1 cellular context compared by ENCODE assay signal in the genomic region with DNA sequence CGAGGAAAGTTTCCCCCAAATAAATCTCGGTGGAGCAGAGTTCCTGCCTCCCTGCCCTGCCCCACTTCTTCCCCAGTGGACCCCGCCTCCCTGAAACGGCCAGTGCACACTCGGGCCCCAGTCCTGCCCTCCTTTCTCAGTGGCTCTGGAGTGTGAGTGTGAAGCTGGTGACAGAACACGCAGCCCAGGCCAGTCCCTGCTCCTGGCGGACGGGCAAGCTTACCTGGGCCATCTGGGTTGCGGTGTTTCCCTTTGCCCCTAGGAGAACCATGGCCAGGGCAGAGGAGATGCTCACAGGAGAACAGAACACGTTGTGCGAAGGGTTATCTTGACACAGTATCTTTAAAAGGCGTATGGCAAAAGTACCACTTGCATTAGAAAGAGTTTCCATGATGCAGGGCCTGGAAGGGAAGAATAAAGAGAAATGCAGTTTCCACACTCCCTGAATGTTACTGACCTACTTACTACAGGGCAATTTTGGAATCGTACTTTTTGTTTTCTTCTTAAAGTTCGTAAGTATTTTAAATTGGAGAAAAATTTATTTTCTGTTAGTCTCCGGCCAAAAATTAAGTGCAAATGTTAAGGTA.
TF ChIP-seq lines count a peak whose summit lies in the region.

No MANE protein-coding gene starts in this region.

TF ChIP-seq in WTC11, 78 proteins besides CTCF, POLR2A, EP300 and RAD21 (continued from another document):
- TF ChIP-seq, protein P1, sequence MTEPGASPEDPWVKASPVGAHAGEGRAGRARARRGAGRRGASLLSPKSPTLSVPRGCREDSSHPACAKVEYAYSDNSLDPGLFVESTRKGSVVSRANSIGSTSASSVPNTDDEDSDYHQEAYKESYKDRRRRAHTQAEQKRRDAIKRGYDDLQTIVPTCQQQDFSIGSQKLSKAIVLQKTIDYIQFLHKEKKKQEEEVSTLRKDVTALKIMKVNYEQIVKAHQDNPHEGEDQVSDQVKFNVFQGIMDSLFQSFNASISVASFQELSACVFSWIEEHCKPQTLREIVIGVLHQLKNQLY (CRISPR knock-in tag; IDR thresholded peaks at IDR 0.05): no peak
- TF ChIP-seq, protein P2, sequence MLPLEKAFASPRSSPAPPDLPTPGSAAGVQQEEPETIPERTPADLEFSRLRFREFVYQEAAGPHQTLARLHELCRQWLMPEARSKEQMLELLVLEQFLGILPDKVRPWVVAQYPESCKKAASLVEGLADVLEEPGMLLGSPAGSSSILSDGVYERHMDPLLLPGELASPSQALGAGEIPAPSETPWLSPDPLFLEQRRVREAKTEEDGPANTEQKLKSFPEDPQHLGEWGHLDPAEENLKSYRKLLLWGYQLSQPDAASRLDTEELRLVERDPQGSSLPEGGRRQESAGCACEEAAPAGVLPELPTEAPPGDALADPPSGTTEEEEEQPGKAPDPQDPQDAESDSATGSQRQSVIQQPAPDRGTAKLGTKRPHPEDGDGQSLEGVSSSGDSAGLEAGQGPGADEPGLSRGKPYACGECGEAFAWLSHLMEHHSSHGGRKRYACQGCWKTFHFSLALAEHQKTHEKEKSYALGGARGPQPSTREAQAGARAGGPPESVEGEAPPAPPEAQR (CRISPR knock-in tag; IDR thresholded peaks at IDR 0.05): no peak
- TF ChIP-seq CREM (CRISPR knock-in tag; IDR thresholded peaks at IDR 0.05) (no peak), ELF4 (CRISPR knock-in tag; IDR thresholded peaks at IDR 0.05; ENCODE audit: low read depth) (no peak), HMGA2 (CRISPR knock-in tag; IDR thresholded peaks at IDR 0.05) (no peak), GRHL2 (CRISPR knock-in tag; IDR thresholded peaks at IDR 0.05; ENCODE audit: insufficient replicate concordance, severe bottlenecking) (no peak), ZNF121 (CRISPR knock-in tag; IDR thresholded peaks at IDR 0.05) (no peak), ZBTB21 (CRISPR knock-in tag; IDR thresholded peaks at IDR 0.05; ENCODE audit: borderline replicate concordance) (no peak), ESRRA (CRISPR knock-in tag; IDR thresholded peaks at IDR 0.05; ENCODE audit: borderline replicate concordance) (no peak), ETV6 (CRISPR knock-in tag; IDR thresholded peaks at IDR 0.05) (no peak)
- TF ChIP-seq, protein P3, sequence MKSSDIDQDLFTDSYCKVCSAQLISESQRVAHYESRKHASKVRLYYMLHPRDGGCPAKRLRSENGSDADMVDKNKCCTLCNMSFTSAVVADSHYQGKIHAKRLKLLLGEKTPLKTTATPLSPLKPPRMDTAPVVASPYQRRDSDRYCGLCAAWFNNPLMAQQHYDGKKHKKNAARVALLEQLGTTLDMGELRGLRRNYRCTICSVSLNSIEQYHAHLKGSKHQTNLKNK (CRISPR knock-in tag; IDR thresholded peaks at IDR 0.05): no peak
- TF ChIP-seq, protein P4, sequence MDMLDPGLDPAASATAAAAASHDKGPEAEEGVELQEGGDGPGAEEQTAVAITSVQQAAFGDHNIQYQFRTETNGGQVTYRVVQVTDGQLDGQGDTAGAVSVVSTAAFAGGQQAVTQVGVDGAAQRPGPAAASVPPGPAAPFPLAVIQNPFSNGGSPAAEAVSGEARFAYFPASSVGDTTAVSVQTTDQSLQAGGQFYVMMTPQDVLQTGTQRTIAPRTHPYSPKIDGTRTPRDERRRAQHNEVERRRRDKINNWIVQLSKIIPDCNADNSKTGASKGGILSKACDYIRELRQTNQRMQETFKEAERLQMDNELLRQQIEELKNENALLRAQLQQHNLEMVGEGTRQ (CRISPR knock-in tag; IDR thresholded peaks at IDR 0.05): no peak
- TF ChIP-seq, protein P5, sequence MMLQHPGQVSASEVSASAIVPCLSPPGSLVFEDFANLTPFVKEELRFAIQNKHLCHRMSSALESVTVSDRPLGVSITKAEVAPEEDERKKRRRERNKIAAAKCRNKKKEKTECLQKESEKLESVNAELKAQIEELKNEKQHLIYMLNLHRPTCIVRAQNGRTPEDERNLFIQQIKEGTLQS (CRISPR knock-in tag; conservative IDR thresholded peaks at IDR 0.05): no peak
- TF ChIP-seq, protein P6, sequence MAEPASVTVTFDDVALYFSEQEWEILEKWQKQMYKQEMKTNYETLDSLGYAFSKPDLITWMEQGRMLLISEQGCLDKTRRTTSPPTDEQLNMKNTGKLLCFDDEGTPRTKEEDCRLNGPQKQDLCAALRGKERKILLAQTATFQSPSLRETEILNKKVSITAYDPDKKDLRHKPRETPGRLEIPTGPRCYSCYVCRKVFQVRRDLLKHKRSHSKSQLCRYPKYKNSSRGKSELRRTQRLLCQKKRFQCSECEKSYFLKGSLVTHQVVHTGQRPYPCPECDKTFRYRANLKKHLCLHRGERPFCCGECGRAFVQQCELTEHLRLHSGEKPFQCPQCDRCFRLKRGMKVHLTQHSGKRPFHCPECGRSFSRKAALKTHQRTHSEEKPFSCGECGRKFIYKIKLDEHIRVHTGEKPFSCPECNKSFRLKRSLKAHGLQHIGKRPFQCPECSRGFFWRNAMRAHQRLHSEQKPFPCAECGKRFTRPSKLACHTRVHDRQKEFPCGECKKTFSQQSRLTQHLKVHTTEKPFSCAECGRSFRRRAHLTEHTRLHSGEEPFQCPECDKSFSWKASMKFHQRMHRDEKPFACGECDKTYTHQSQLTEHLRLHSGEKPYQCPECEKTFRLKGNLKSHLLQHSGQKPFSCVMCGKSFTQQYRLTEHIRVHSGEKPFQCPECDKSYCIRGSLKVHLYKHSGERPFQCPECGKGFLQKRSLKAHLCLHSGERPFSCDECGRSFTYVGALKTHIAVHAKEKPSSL (CRISPR knock-in tag; conservative IDR thresholded peaks at IDR 0.05): no peak
- TF ChIP-seq, protein P7, sequence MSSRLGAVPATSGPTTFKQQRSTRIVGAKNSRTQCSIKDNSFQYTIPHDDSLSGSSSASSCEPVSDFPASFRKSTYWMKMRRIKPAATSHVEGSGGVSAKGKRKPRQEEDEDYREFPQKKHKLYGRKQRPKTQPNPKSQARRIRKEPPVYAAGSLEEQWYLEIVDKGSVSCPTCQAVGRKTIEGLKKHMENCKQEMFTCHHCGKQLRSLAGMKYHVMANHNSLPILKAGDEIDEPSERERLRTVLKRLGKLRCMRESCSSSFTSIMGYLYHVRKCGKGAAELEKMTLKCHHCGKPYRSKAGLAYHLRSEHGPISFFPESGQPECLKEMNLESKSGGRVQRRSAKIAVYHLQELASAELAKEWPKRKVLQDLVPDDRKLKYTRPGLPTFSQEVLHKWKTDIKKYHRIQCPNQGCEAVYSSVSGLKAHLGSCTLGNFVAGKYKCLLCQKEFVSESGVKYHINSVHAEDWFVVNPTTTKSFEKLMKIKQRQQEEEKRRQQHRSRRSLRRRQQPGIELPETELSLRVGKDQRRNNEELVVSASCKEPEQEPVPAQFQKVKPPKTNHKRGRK (CRISPR knock-in tag; IDR thresholded peaks at IDR 0.05; ENCODE audit: borderline replicate concordance): no peak
- TF ChIP-seq, protein P8, sequence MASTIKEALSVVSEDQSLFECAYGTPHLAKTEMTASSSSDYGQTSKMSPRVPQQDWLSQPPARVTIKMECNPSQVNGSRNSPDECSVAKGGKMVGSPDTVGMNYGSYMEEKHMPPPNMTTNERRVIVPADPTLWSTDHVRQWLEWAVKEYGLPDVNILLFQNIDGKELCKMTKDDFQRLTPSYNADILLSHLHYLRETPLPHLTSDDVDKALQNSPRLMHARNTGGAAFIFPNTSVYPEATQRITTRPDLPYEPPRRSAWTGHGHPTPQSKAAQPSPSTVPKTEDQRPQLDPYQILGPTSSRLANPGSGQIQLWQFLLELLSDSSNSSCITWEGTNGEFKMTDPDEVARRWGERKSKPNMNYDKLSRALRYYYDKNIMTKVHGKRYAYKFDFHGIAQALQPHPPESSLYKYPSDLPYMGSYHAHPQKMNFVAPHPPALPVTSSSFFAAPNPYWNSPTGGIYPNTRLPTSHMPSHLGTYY (CRISPR knock-in tag; IDR thresholded peaks at IDR 0.05): no peak
